1 cellular context compared by ENCODE assay signal in genomic region chr1:207849016-207849415, GRCh38.
A peak's percentile ranks its signal among the peaks of the same experiment; 100 is the strongest.
TF ChIP-seq lines count a peak whose summit lies in the region.

No MANE protein-coding gene starts in this region.

TF ChIP-seq in GM12878, 131 proteins besides CTCF, POLR2A, EP300 and RAD21 (continued from another document):
- TF ChIP-seq PKNOX1 (IDR thresholded peaks at IDR 0.05): peak; percentile 34; the same call in 1 of the 2 replicates
